Comparison of ENCODE assay signal across 33 cellular contexts in genomic region chr5:42900734-42901133, GRCh38.
"Had no signal": no experiment of that assay in that cellular context is flagged by ENCODE, and none has a peak within 500 bp of the region (broad histone marks: within the 10 kb centered on the region; RNA-seq: fewer than 3 reads in every experiment).

No MANE protein-coding gene starts in this region.

- DNase-seq: activated CD4-positive, alpha-beta memory T cell treated with anti-CD3 and anti-CD28 coated beads for 36 hours; activated CD4-positive, alpha-beta T cell treated with anti-CD3 and anti-CD28 coated beads for 1 hour; activated CD4-positive, alpha-beta T cell treated with anti-CD3 and anti-CD28 coated beads for 36 hours; activated CD4-positive, alpha-beta T cell treated with anti-CD3 and anti-CD28 coated beads for 48 hours; activated CD4-positive, alpha-beta T cell treated with anti-CD3 and anti-CD28 coated beads, Interleukin-2, amount 10 ng/mL, durations not matched to agents 7 days and 5 days; activated CD4-positive, CD25-positive, alpha-beta regulatory T cell; activated CD8-positive, alpha-beta memory T cell treated with anti-CD3 and anti-CD28 coated beads, Interleukin-2, amount 50 U/mL, for 4 hours; activated CD8-positive, alpha-beta T cell treated with anti-CD3 and anti-CD28 coated beads for 36 hours; activated effector memory CD4-positive, alpha-beta T cell treated with anti-CD3 and anti-CD28 coated beads, Interleukin-2, amount 50 U/mL, for 16 hours; activated gamma-delta T cell treated with Interleukin-2 at 50 U/mL for 16 hours; activated naive CD4-positive, alpha-beta T cell; activated naive CD4-positive, alpha-beta T cell treated with anti-CD3 and anti-CD28 coated beads for 36 hours; activated naive CD4-positive, alpha-beta T cell treated with anti-CD3 and anti-CD28 coated beads, Interleukin-2, amount 50 U/mL, for 16 hours; activated naive CD8-positive, alpha-beta T cell treated with anti-CD3 and anti-CD28 coated beads for 36 hours; activated T-cell treated with anti-CD3 and anti-CD28 coated beads for 4 hours; activated T-cell treated with anti-CD3 and anti-CD28 coated beads, Interleukin-2, amount 50 U/mL, for 1 hour; activated T-cell treated with anti-CD3 and anti-CD28 coated beads, Interleukin-2, amount 50 U/mL, for 4 hours; activated T-cell treated with anti-CD3 and anti-CD28 coated beads, Interleukin-2, amount 50 U/mL, for 72 hours; adrenal gland; amniotic stem cell; aorta; body of pancreas; brain microvascular endothelial cell; central memory CD4-positive, alpha-beta T cell; T-helper 1 cell; T-helper 2 cell; T-helper 9 cell had no signal

- H3K36me3 ChIP-seq: adrenal gland, brain microvascular endothelial cell, breast epithelium had no signal

- ATAC-seq: activated CD4-positive, alpha-beta T cell treated with anti-CD3 and anti-CD28 coated beads for 36 hours; activated CD4-positive, CD25-positive, alpha-beta regulatory T cell treated with anti-CD3 and anti-CD28 coated beads, Interleukin-2, amount 50 U/mL, for 24 hours; activated CD8-positive, alpha-beta T cell treated with anti-CD3 and anti-CD28 coated beads for 36 hours; activated naive CD4-positive, alpha-beta T cell treated with anti-CD3 and anti-CD28 coated beads, Interleukin-2, amount 50 U/mL, for 72 hours; activated T-cell treated with anti-CD3 and anti-CD28 coated beads, Interleukin-2, amount 50 U/mL, for 4 hours; activated T-cell treated with anti-CD3 and anti-CD28 coated beads, Interleukin-2, amount 50 U/mL, for 72 hours; activated T-helper 17 cell treated with anti-CD3 and anti-CD28 coated beads, Interleukin-2, amount 50 U/mL, for 72 hours; body of pancreas; WTC11 had no signal

- H3K4me3 ChIP-seq: adrenal gland, body of pancreas, breast epithelium had no signal

- H3K27me3 ChIP-seq: adrenal gland, body of pancreas, breast epithelium had no signal

- H3K27ac ChIP-seq: adrenal gland, body of pancreas, brain microvascular endothelial cell, breast epithelium, VCaP had no signal

- H3K9me3 ChIP-seq: adrenal gland, body of pancreas, breast epithelium had no signal
